Comparison of ENCODE assay signal across 10 cellular contexts in the genomic region with DNA sequence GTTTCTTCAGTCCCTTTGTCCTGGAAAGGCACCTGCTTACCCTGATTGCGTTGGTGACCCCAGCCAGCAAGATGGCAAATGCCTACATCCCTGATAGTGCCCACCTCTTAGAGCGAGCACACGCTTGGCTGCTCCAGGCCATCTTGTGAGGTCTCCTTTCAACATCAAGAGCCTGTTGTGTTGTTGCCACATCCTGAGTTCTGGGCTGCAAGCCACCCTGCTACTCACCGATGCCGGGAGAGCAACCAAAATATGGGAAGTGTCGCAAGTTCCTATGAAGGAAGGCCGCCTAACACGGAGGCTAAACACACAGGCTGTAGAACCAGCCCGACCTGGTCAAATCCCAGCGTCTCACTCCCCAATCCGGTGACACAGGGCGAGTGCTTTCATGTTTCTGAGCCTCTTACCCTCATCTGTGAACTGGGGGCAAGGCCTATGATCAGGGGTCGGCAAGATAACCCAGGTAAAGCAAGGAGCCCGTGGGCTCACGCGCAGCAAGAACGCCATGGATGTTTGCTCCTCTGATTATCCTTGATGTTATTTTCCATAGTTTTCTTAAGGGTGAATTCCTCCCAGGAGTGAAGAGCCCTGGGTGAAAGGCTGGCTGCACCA.
DNase-seq lines count a peak whose midpoint lies in the region; ATAC-seq and TF ChIP-seq lines count a peak whose summit lies in the region.
"Had no signal": no experiment of that assay in that cellular context is flagged by ENCODE, and none has a peak within 500 bp of the region (broad histone marks: within the 10 kb centered on the region; RNA-seq: fewer than 3 reads in every experiment).

No MANE protein-coding gene starts in this region.

- H3K9me3 Mint-ChIP-seq in activated CD8-positive, alpha-beta T cell treated with anti-CD3 and anti-CD28 coated beads, Interleukin-2, amount 10 ng/mL, durations not matched to agents 7 days and 5 days (ENCODE audit: insufficient read depth): peaks cover 2% of the 10 kb centered on the region

- H3K4me3 ChIP-seq in gastrocnemius medialis: no peak overlapping the region

- DNase-seq in GM04503 (ENCODE audit: low read depth): peak; percentile 74
- no peak for DNase-seq in activated CD8-positive, alpha-beta T cell treated with anti-CD3 and anti-CD28 coated beads, Interleukin-2, amount 10 ng/mL, durations not matched to agents 7 days and 5 days
- DNase-seq in head of caudate nucleus: peak in 39 of 42 donors; percentile 18 to 89 (median 54)
- peak; percentile 45 to 51 for DNase-seq in gastrocnemius medialis
- DNase-seq in NCI-H82 treated with DMSO at 0.1 percent for 48 hours (lab: John Stamatoyannopoulos, UW; ENCODE audit: unreplicated experiment): no peak
- DNase-seq in SHP77 (lab: John Stamatoyannopoulos, UW): no peak
- DNase-seq: NCI-H1105; stimulated activated CD4-positive, alpha-beta T cell treated with anti-CD3 and anti-CD28 coated beads, Interleukin-12 subunit alpha, Interleukin-12 subunit beta, amount 100 ng/mL, for 4 hours had no signal

- H3K27me3 Mint-ChIP-seq in activated CD8-positive, alpha-beta T cell treated with anti-CD3 and anti-CD28 coated beads, Interleukin-2, amount 10 ng/mL, durations not matched to agents 7 days and 5 days (ENCODE audit: low read depth): no peaks in the 10 kb centered on the region

- TF ChIP-seq POLR2A in gastrocnemius medialis (IDR thresholded peaks at IDR 0.05): no peak

- H3K4me1 Mint-ChIP-seq in activated CD8-positive, alpha-beta T cell treated with anti-CD3 and anti-CD28 coated beads, Interleukin-2, amount 10 ng/mL, durations not matched to agents 7 days and 5 days (ENCODE audit: low read depth): peaks cover 89% of the 10 kb centered on the region

- no peaks in the 10 kb centered on the region for H3K27me3 ChIP-seq in gastrocnemius medialis

- H3K4me3 Mint-ChIP-seq in activated CD8-positive, alpha-beta T cell treated with anti-CD3 and anti-CD28 coated beads, Interleukin-2, amount 10 ng/mL, durations not matched to agents 7 days and 5 days: peak overlapping the region; percentile 99

- H3K27ac ChIP-seq in gastrocnemius medialis: peak overlapping the region in 1 of 4 donors; percentile 10

- no peaks in the 10 kb centered on the region for H3K4me1 ChIP-seq in gastrocnemius medialis

- no peak for TF ChIP-seq CTCF in gastrocnemius medialis (IDR thresholded peaks at IDR 0.05 in 4 of 5, conservative IDR thresholded peaks at IDR 0.05 in 1 of 5)

- H3K9me3 ChIP-seq in gastrocnemius medialis: no peaks in the 10 kb centered on the region

- peak overlapping the region; percentile 99 for H3K27ac Mint-ChIP-seq in activated CD8-positive, alpha-beta T cell treated with anti-CD3 and anti-CD28 coated beads, Interleukin-2, amount 10 ng/mL, durations not matched to agents 7 days and 5 days

- in situ Hi-C loops in gastrocnemius medialis (cut with MboI; ENCODE audit: low sequenced_read_pairs in 4 of 4): no loop called here

- intact Hi-C loops in head of caudate nucleus (cut with DNase I) (no loop called here), gastrocnemius medialis (cut with DNase I; ENCODE audit: low total_unique reads) (no loop called here)

- POLR2A ChIA-PET in activated CD8-positive, alpha-beta T cell treated with anti-CD3 and anti-CD28 coated beads, Interleukin-2, amount 10 ng/mL, durations not matched to agents 7 days and 5 days (lab: Charles Lee): interaction anchor here (1.8 to 5.3 kb wide), 2 partner anchors 35 to 64 kb away, joined by 8 to 48 read pairs; no protein-coding TSS in a partner anchor

- no peaks in the 10 kb centered on the region for H3K36me3 ChIP-seq in gastrocnemius medialis

- CTCF ChIA-PET in activated CD8-positive, alpha-beta T cell treated with anti-CD3 and anti-CD28 coated beads, Interleukin-2, amount 10 ng/mL, durations not matched to agents 7 days and 5 days (lab: Charles Lee): interaction anchor here (0.9 to 2.9 kb wide), 7 partner anchors 12 to 73 kb away, joined by 3 to 18 read pairs (median 3); no protein-coding TSS in a partner anchor

- H3K36me3 Mint-ChIP-seq in activated CD8-positive, alpha-beta T cell treated with anti-CD3 and anti-CD28 coated beads, Interleukin-2, amount 10 ng/mL, durations not matched to agents 7 days and 5 days (ENCODE audit: low read depth): peaks cover 66% of the 10 kb centered on the region

- ATAC-seq in activated CD8-positive, alpha-beta T cell treated with anti-CD3 and anti-CD28 coated beads, Interleukin-2, amount 10 ng/mL, durations not matched to agents 7 days and 5 days: no peak
- ATAC-seq in gastrocnemius medialis (peak; percentile 19 to 36), GM18519 (IDR thresholded peaks at IDR 0.05; ENCODE audit: low FRiP score, unreplicated experiment) (no peak), HG03432 (IDR thresholded peaks at IDR 0.05; ENCODE audit: unreplicated experiment) (no peak)

Comparison
In these comparisons a context has a peak if more than half of its experiments do, and no peak if none do; other contexts are left out.
1. DNase-seq: peak in GM04503 (single experiment), head of caudate nucleus (39 of 42) and gastrocnemius medialis (2 of 2); none in activated CD8-positive, alpha-beta T cell treated with anti-CD3 and anti-CD28 coated beads, Interleukin-2, amount 10 ng/mL, durations not matched to agents 7 days and 5 days (single experiment), NCI-H82 treated with DMSO at 0.1 percent for 48 hours (single experiment) and SHP77 (0 of 2).
2. ATAC-seq: peak in gastrocnemius medialis (2 of 2); none in activated CD8-positive, alpha-beta T cell treated with anti-CD3 and anti-CD28 coated beads, Interleukin-2, amount 10 ng/mL, durations not matched to agents 7 days and 5 days (single experiment), GM18519 (single experiment) and HG03432 (single experiment).